In the genomic region with DNA sequence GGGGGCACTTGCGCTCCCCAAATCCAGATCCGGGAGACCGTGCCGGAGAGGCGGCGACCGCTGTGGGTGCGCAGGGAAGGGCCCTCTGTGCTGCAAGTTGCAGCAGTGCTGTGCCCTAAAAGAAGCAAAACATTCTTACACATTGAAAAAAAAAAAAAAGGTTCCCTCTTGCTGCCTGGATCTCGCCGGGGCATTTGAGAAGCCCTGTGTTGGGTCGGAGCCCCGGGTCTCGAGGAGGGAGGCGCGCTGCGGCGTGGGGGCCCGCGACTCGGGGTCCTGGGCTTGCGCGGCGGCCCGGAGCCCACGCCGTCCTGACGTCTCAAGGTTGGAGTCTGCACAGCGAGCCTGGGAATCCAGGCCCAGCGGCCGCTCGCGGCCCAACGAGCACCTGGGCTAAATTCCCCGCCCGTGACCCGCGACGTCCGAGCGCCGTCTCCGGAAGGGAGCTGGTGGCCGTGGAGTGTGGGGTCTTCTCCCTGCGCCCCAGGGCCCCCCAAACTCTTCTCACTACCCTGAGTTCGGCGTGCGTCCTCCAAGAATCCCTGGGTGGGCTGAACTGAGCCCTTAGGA, we compare ENCODE assay signal across 1 cellular context.
TF ChIP-seq lines count a peak whose summit lies in the region.

No MANE protein-coding gene starts in this region.

TF ChIP-seq in HepG2, 621 proteins besides CTCF, POLR2A, EP300 and RAD21 (continued from another document):
- TF ChIP-seq, protein P1, sequence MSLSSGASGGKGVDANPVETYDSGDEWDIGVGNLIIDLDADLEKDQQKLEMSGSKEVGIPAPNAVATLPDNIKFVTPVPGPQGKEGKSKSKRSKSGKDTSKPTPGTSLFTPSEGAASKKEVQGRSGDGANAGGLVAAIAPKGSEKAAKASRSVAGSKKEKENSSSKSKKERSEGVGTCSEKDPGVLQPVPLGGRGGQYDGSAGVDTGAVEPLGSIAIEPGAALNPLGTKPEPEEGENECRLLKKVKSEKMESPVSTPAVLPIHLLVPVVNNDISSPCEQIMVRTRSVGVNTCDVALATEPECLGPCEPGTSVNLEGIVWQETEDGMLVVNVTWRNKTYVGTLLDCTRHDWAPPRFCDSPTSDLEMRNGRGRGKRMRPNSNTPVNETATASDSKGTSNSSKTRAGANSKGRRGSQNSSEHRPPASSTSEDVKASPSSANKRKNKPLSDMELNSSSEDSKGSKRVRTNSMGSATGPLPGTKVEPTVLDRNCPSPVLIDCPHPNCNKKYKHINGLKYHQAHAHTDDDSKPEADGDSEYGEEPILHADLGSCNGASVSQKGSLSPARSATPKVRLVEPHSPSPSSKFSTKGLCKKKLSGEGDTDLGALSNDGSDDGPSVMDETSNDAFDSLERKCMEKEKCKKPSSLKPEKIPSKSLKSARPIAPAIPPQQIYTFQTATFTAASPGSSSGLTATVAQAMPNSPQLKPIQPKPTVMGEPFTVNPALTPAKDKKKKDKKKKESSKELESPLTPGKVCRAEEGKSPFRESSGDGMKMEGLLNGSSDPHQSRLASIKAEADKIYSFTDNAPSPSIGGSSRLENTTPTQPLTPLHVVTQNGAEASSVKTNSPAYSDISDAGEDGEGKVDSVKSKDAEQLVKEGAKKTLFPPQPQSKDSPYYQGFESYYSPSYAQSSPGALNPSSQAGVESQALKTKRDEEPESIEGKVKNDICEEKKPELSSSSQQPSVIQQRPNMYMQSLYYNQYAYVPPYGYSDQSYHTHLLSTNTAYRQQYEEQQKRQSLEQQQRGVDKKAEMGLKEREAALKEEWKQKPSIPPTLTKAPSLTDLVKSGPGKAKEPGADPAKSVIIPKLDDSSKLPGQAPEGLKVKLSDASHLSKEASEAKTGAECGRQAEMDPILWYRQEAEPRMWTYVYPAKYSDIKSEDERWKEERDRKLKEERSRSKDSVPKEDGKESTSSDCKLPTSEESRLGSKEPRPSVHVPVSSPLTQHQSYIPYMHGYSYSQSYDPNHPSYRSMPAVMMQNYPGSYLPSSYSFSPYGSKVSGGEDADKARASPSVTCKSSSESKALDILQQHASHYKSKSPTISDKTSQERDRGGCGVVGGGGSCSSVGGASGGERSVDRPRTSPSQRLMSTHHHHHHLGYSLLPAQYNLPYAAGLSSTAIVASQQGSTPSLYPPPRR (CRISPR knock-in tag; IDR thresholded peaks at IDR 0.05; ENCODE audit: borderline replicate concordance), result no peak
